In genomic region chrX:19643203-19643602, GRCh38 we compare ENCODE assay signal across 24 cellular contexts.
DNase-seq lines count a peak whose midpoint lies in the region; ATAC-seq, FAIRE-seq and TF ChIP-seq lines count a peak whose summit lies in the region.
"Had no signal": no experiment of that assay in that cellular context is flagged by ENCODE, and none has a peak within 500 bp of the region (broad histone marks: within the 10 kb centered on the region; RNA-seq: fewer than 3 reads in every experiment).

No MANE protein-coding gene starts in this region.

- H3K27me3 ChIP-seq in GM23338 (ENCODE audit: insufficient read depth) (no peaks in the 10 kb centered on the region), A673 (replicated peaks; ENCODE audit: insufficient read depth, low read depth, low read length, poor library complexity) (peaks cover 6% of the 10 kb centered on the region)
- H3K27me3 ChIP-seq: BLaER1 treated with 17β-estradiol and CSF1 and Interleukin-3, amounts not matched to agents 10 nM and 100 nM; heart right ventricle had no signal

- H3K4me1 ChIP-seq in GM23338 (ENCODE audit: insufficient read depth) (peaks cover 25% of the 10 kb centered on the region), A673 (ENCODE audit: insufficient read depth, low read length, poor library complexity, severe bottlenecking) (no peaks in the 10 kb centered on the region)
- H3K4me1 ChIP-seq: left ventricle myocardium inferior had no signal

- H3K4me1 Mint-ChIP-seq in activated CD4-positive, alpha-beta T cell treated with anti-CD3 and anti-CD28 coated beads, Interleukin-2, amount 10 ng/mL, durations not matched to agents 24 days and 14 days, result peaks cover 17% of the 10 kb centered on the region
- peaks cover 42% of the 10 kb centered on the region for H3K4me1 Mint-ChIP-seq in GM23338
- peaks cover 20% of the 10 kb centered on the region for H3K4me1 Mint-ChIP-seq in activated naive CD8-positive, alpha-beta T cell treated with anti-CD3 and anti-CD28 coated beads for 36 hours
- peaks cover 18 to 20% of the 10 kb centered on the region in 2 donors for H3K4me1 Mint-ChIP-seq in natural killer cell treated with Interleukin-12 subunit alpha and Interleukin-12 subunit beta and Interleukin-15 and Interleukin-18, amount 100 ng/mL, for 72 hours (ENCODE audit: low read depth in 2 of 2)

- POLR2A ChIA-PET in A673 (lab: Charles Lee; ENCODE audit: low non-redundant PET), result no interaction called here

- H3K27ac Mint-ChIP-seq in activated CD4-positive, alpha-beta T cell treated with anti-CD3 and anti-CD28 coated beads, Interleukin-2, amount 10 ng/mL, durations not matched to agents 24 days and 14 days, result peak overlapping the region; percentile 76
- no peak overlapping the region for H3K27ac Mint-ChIP-seq in GM23338
- peak overlapping the region; percentile 54 for H3K27ac Mint-ChIP-seq in activated naive CD8-positive, alpha-beta T cell treated with anti-CD3 and anti-CD28 coated beads for 36 hours
- H3K27ac Mint-ChIP-seq in natural killer cell treated with Interleukin-12 subunit alpha and Interleukin-12 subunit beta and Interleukin-15 and Interleukin-18, amount 100 ng/mL, for 72 hours, result peak overlapping the region; percentile 46 to 72

- CTCF ChIA-PET in A673 (lab: Charles Lee), result no interaction called here

- H2AFZ ChIP-seq in GM23338, result no peak overlapping the region

- H3K36me3 Mint-ChIP-seq in activated CD4-positive, alpha-beta T cell treated with anti-CD3 and anti-CD28 coated beads, Interleukin-2, amount 10 ng/mL, durations not matched to agents 24 days and 14 days (ENCODE audit: low read depth), result peaks cover 26% of the 10 kb centered on the region
- H3K36me3 Mint-ChIP-seq in GM23338 (ENCODE audit: low read depth), result no peaks in the 10 kb centered on the region
- H3K36me3 Mint-ChIP-seq in activated naive CD8-positive, alpha-beta T cell treated with anti-CD3 and anti-CD28 coated beads for 36 hours, result peaks cover 10% of the 10 kb centered on the region
- H3K36me3 Mint-ChIP-seq in natural killer cell treated with Interleukin-12 subunit alpha and Interleukin-12 subunit beta and Interleukin-15 and Interleukin-18, amount 100 ng/mL, for 72 hours, result no peaks in the 10 kb centered on the region

- no peaks in the 10 kb centered on the region for H3F3A ChIP-seq in GM23338 (replicated peaks; ENCODE audit: low read depth)

- no peaks in the 10 kb centered on the region for H3K36me3 ChIP-seq in GM23338 (ENCODE audit: insufficient read depth)
- H3K36me3 ChIP-seq in A673 (ENCODE audit: insufficient read depth, low read length, poor library complexity, severe bottlenecking), result no peaks in the 10 kb centered on the region
- H3K36me3 ChIP-seq: left ventricle myocardium inferior had no signal

- H3K4me2 ChIP-seq in GM23338, result no peak overlapping the region
- H3K4me2 ChIP-seq: A549; BLaER1 treated with 17β-estradiol and CSF1 and Interleukin-3, amounts not matched to agents 10 nM and 100 nM had no signal

- H3K4me3 Mint-ChIP-seq in activated CD4-positive, alpha-beta T cell treated with anti-CD3 and anti-CD28 coated beads, Interleukin-2, amount 10 ng/mL, durations not matched to agents 24 days and 14 days, result peak overlapping the region; percentile 50
- no peak overlapping the region for H3K4me3 Mint-ChIP-seq in GM23338
- H3K4me3 Mint-ChIP-seq in activated naive CD8-positive, alpha-beta T cell treated with anti-CD3 and anti-CD28 coated beads for 36 hours, result no peak overlapping the region
- peak overlapping the region; percentile 27 for H3K4me3 Mint-ChIP-seq in natural killer cell treated with Interleukin-12 subunit alpha and Interleukin-12 subunit beta and Interleukin-15 and Interleukin-18, amount 100 ng/mL, for 72 hours

- no peak for DNase-seq in activated CD4-positive, alpha-beta T cell treated with anti-CD3 and anti-CD28 coated beads, Interleukin-2, amount 10 ng/mL, durations not matched to agents 24 days and 14 days
- no peak for DNase-seq in activated CD4-positive, alpha-beta T cell treated with anti-CD3 and anti-CD28 coated beads, Interleukin-2, amount 50 U/mL, for 48 hours
- DNase-seq in GM23338 (ENCODE audit: low spot score) (peak; percentile 17), GM12892 (ENCODE audit: insufficient read length) (no peak), A673 (ENCODE audit: low spot score) (no peak), GM19239 (ENCODE audit: insufficient read length, low spot score) (no peak)
- DNase-seq in activated naive CD8-positive, alpha-beta T cell treated with anti-CD3 and anti-CD28 coated beads for 36 hours, result no peak
- no peak for DNase-seq in natural killer cell treated with Interleukin-12 subunit alpha and Interleukin-12 subunit beta and Interleukin-15 and Interleukin-18, amount 100 ng/mL, for 72 hours (ENCODE audit: low spot score)
- DNase-seq: activated CD4-positive, alpha-beta T cell treated with anti-CD3 and anti-CD28 coated beads for 4 hours; dermis blood vessel endothelial cell; GOT3; heart right ventricle; IMR-90; left ventricle myocardium inferior; mucosa of descending colon; NCI-H1417; NCI-H2107; NCI-H510A; retina; stimulated activated CD4-positive, alpha-beta T cell treated with anti-CD3 and anti-CD28 coated beads, Interleukin-4, amount 100 ng/mL, for 1 hour had no signal

- TF ChIP-seq POLR2A in GM12892 (IDR thresholded peaks at IDR 0.05; ENCODE audit: low read depth, low read length), result no peak

- no peak for TF ChIP-seq CTCF in GM23338 (conservative IDR thresholded peaks at IDR 0.05; ENCODE audit: low read depth in 2 of 2)
- TF ChIP-seq CTCF in A673 (conservative IDR thresholded peaks at IDR 0.05; ENCODE audit: low read depth, low read length), result no peak

- H3K27ac ChIP-seq in GM23338 (ENCODE audit: low read depth) (no peak overlapping the region), A673 (ENCODE audit: low read depth, low read length, poor library complexity, severe bottlenecking) (no peak overlapping the region)
- H3K27ac ChIP-seq: A549; BLaER1 treated with 17β-estradiol and CSF1 and Interleukin-3, amounts not matched to agents 10 nM and 100 nM; heart right ventricle; left ventricle myocardium inferior had no signal

- H3K9me3 Mint-ChIP-seq in activated CD4-positive, alpha-beta T cell treated with anti-CD3 and anti-CD28 coated beads, Interleukin-2, amount 10 ng/mL, durations not matched to agents 24 days and 14 days, result no peaks in the 10 kb centered on the region
- H3K9me3 Mint-ChIP-seq in GM23338, result no peaks in the 10 kb centered on the region
- no peaks in the 10 kb centered on the region for H3K9me3 Mint-ChIP-seq in activated naive CD8-positive, alpha-beta T cell treated with anti-CD3 and anti-CD28 coated beads for 36 hours
- no peaks in the 10 kb centered on the region for H3K9me3 Mint-ChIP-seq in natural killer cell treated with Interleukin-12 subunit alpha and Interleukin-12 subunit beta and Interleukin-15 and Interleukin-18, amount 100 ng/mL, for 72 hours

- no peaks in the 10 kb centered on the region for H4K20me1 ChIP-seq in GM23338 (replicated peaks; ENCODE audit: insufficient read depth)

- no peaks in the 10 kb centered on the region for H3K79me2 ChIP-seq in GM23338 (replicated peaks; ENCODE audit: insufficient read depth)

- H3K4me3 ChIP-seq in GM23338 (no peak overlapping the region), A673 (ENCODE audit: low read depth, low read length, poor library complexity, severe bottlenecking) (no peak overlapping the region)
- H3K4me3 ChIP-seq: A549; BLaER1 treated with 17β-estradiol and CSF1 and Interleukin-3, amounts not matched to agents 10 nM and 100 nM; heart right ventricle; left ventricle myocardium inferior; mucosa of descending colon had no signal

- H3K9me2 ChIP-seq in GM23338 (ENCODE audit: insufficient read depth), result no peaks in the 10 kb centered on the region

- no peaks in the 10 kb centered on the region for H3K27me3 Mint-ChIP-seq in activated CD4-positive, alpha-beta T cell treated with anti-CD3 and anti-CD28 coated beads, Interleukin-2, amount 10 ng/mL, durations not matched to agents 24 days and 14 days
- H3K27me3 Mint-ChIP-seq in GM23338 (ENCODE audit: insufficient read depth, low read depth, poor library complexity), result peaks cover 2% of the 10 kb centered on the region
- H3K27me3 Mint-ChIP-seq in activated naive CD8-positive, alpha-beta T cell treated with anti-CD3 and anti-CD28 coated beads for 36 hours, result no peaks in the 10 kb centered on the region
- no peaks in the 10 kb centered on the region for H3K27me3 Mint-ChIP-seq in natural killer cell treated with Interleukin-12 subunit alpha and Interleukin-12 subunit beta and Interleukin-15 and Interleukin-18, amount 100 ng/mL, for 72 hours

- no TSS peak for BruUV-seq in A673 (replicated peaks; lab: Mats Ljungman, UMichigan)

- ATAC-seq in GM23338, result peak; percentile 53
- ATAC-seq in natural killer cell treated with Interleukin-12 subunit alpha and Interleukin-12 subunit beta and Interleukin-15 and Interleukin-18, amount 100 ng/mL, for 72 hours, result no peak
- ATAC-seq: A549, heart right ventricle, mucosa of descending colon had no signal

- intact Hi-C loops in activated CD4-positive, alpha-beta T cell treated with anti-CD3 and anti-CD28 coated beads, Interleukin-2, amount 10 ng/mL, durations not matched to agents 24 days and 14 days (cut with micrococcal nuclease), result loop anchor here (2.0 to 5.0 kb wide), 2 partner anchors 16 to 39 kb away; no protein-coding TSS in a partner anchor
- intact Hi-C loops in A673 (cut with micrococcal nuclease; ENCODE audit: unreplicated experiment), result no loop called here

- H3K9me3 ChIP-seq in A673 (ENCODE audit: low read depth, low read length, poor library complexity, severe bottlenecking), result no peaks in the 10 kb centered on the region
- H3K9me3 ChIP-seq: A549; BLaER1 treated with 17β-estradiol and CSF1 and Interleukin-3, amounts not matched to agents 10 nM and 100 nM; heart right ventricle; left ventricle myocardium inferior; mucosa of descending colon had no signal

- FAIRE-seq in GM12892 (lab: Jason Lieb, UNC), result no peak
- no peak for FAIRE-seq in GM19239 (lab: Jason Lieb, UNC)
- FAIRE-seq: bronchial epithelial cell, urothelium cell line had no signal

TF ChIP-seq in GM23338, 12 proteins besides CTCF, POLR2A, EP300 and RAD21 (continues in another document):
- TF ChIP-seq NANOG (IDR thresholded peaks at IDR 0.05; ENCODE audit: borderline replicate concordance) (no peak), CREB1 (CRISPR knock-in tag; IDR thresholded peaks at IDR 0.05; ENCODE audit: low read depth) (no peak), ZNF331 (CRISPR knock-in tag; IDR thresholded peaks at IDR 0.05; ENCODE audit: low read depth) (no peak)

Comparison
In these comparisons a context has a peak if more than half of its experiments do, and no peak if none do; other contexts are left out.
1. H3K4me3 Mint-ChIP-seq: peak in activated CD4-positive, alpha-beta T cell treated with anti-CD3 and anti-CD28 coated beads, Interleukin-2, amount 10 ng/mL, durations not matched to agents 24 days and 14 days (single experiment) and natural killer cell treated with Interleukin-12 subunit alpha and Interleukin-12 subunit beta and Interleukin-15 and Interleukin-18, amount 100 ng/mL, for 72 hours (single experiment); none in GM23338 (single experiment) and activated naive CD8-positive, alpha-beta T cell treated with anti-CD3 and anti-CD28 coated beads for 36 hours (single experiment).